1 cellular context compared by ENCODE assay signal in genomic region chr16:15398618-15399316, GRCh38.
A peak's percentile ranks its signal among the peaks of the same experiment; 100 is the strongest.
TF ChIP-seq lines count a peak whose summit lies in the region.

No MANE protein-coding gene starts in this region.

TF ChIP-seq in HepG2, 621 proteins besides CTCF, POLR2A, EP300 and RAD21 (continued from another document and continues in another):
- TF ChIP-seq ZNF512 (CRISPR knock-in tag; IDR thresholded peaks at IDR 0.05): peak; percentile 82
- TF ChIP-seq HNF1B (CRISPR knock-in tag; IDR thresholded peaks at IDR 0.05): peak; percentile 97
- no peak for TF ChIP-seq SRSF9 (IDR thresholded peaks at IDR 0.05; ENCODE audit: borderline replicate concordance, insufficient read depth, low read depth, low read length, poor library complexity, severe bottlenecking)
- TF ChIP-seq SNAI1 (CRISPR knock-in tag; IDR thresholded peaks at IDR 0.05; ENCODE audit: borderline replicate concordance): no peak; the same call in 1 of the 2 replicates
- no peak for TF ChIP-seq ZZZ3 (CRISPR knock-in tag; IDR thresholded peaks at IDR 0.05; ENCODE audit: borderline replicate concordance)
- TF ChIP-seq ATM (IDR thresholded peaks at IDR 0.05; ENCODE audit: borderline replicate concordance): no peak
- 0 out of 2 replicates have a peak, but pooled peaks have one; percentile 32 for TF ChIP-seq ZNF768 (CRISPR knock-in tag; IDR thresholded peaks at IDR 0.05)
- peak; percentile 98 for TF ChIP-seq PHF21A (CRISPR knock-in tag; IDR thresholded peaks at IDR 0.05)
- TF ChIP-seq KLF6 (CRISPR knock-in tag; IDR thresholded peaks at IDR 0.05): peak; percentile 79
- 0 out of 2 replicates have a peak, but pooled peaks have one; percentile 51 for TF ChIP-seq ZNF335 (CRISPR knock-in tag; IDR thresholded peaks at IDR 0.05)
- TF ChIP-seq IKZF1 (IDR thresholded peaks at IDR 0.05): no peak
- TF ChIP-seq FOXA1 (IDR thresholded peaks at IDR 0.05): no peak
- peak; percentile 36 for TF ChIP-seq FOXA1 (CRISPR knock-in tag; IDR thresholded peaks at IDR 0.05)
- TF ChIP-seq NR1H2 (CRISPR knock-in tag; IDR thresholded peaks at IDR 0.05; ENCODE audit: borderline replicate concordance, low read depth): peak; percentile 94
- TF ChIP-seq ZMYM3 (CRISPR knock-in tag; IDR thresholded peaks at IDR 0.05): peak; percentile 94
- TF ChIP-seq ZNF160 (CRISPR knock-in tag; IDR thresholded peaks at IDR 0.05): 0 out of 2 replicates have a peak, but pooled peaks have one; percentile 53
- TF ChIP-seq ASH2L (IDR thresholded peaks at IDR 0.05; ENCODE audit: insufficient read length, low read depth, low read length): peak; percentile 88
- no peak for TF ChIP-seq KLF15 (CRISPR knock-in tag; IDR thresholded peaks at IDR 0.05; ENCODE audit: borderline replicate concordance)
- TF ChIP-seq ELF3 (CRISPR knock-in tag; IDR thresholded peaks at IDR 0.05): peak; percentile 99
- TF ChIP-seq ZNF510 (CRISPR knock-in tag; IDR thresholded peaks at IDR 0.05; ENCODE audit: low read depth): no peak; the same call in 1 of the 2 replicates
- TF ChIP-seq ZNF33B (CRISPR knock-in tag; IDR thresholded peaks at IDR 0.05): 0 out of 2 replicates have a peak, but pooled peaks have one; percentile 5
- TF ChIP-seq MAZ (IDR thresholded peaks at IDR 0.05; ENCODE audit: borderline replicate concordance, low read depth, low read length): no peak
- 0 out of 2 replicates have a peak, but pooled peaks have one; percentile 43 for TF ChIP-seq MAZ (CRISPR knock-in tag; IDR thresholded peaks at IDR 0.05; ENCODE audit: low read depth)
- peak; percentile 76 for TF ChIP-seq KAT8 (CRISPR knock-in tag; IDR thresholded peaks at IDR 0.05)
- TF ChIP-seq ELF1 (CRISPR knock-in tag; IDR thresholded peaks at IDR 0.05): peak; percentile 84
- TF ChIP-seq ZNF432 (CRISPR knock-in tag; IDR thresholded peaks at IDR 0.05; ENCODE audit: borderline replicate concordance): no peak
- TF ChIP-seq STAG1 (CRISPR knock-in tag; IDR thresholded peaks at IDR 0.05): peak; percentile 21; the same call in 1 of the 2 replicates
- TF ChIP-seq ZNF281 (CRISPR knock-in tag; IDR thresholded peaks at IDR 0.05; ENCODE audit: borderline replicate concordance): no peak; the same call in 1 of the 2 replicates
- TF ChIP-seq ZNF343 (CRISPR knock-in tag; IDR thresholded peaks at IDR 0.05): peak; percentile 16; the same call in 1 of the 2 replicates
- peak; percentile 89 for TF ChIP-seq FOXP4 (CRISPR knock-in tag; IDR thresholded peaks at IDR 0.05)
- peak; percentile 41; the same call in 1 of the 2 replicates for TF ChIP-seq ZNF782 (CRISPR knock-in tag; IDR thresholded peaks at IDR 0.05; ENCODE audit: borderline replicate concordance)
- TF ChIP-seq KDM5A (IDR thresholded peaks at IDR 0.05; ENCODE audit: borderline replicate concordance, low read length): peak; percentile 30; the same call in 1 of the 2 replicates
- TF ChIP-seq ZNF556 (CRISPR knock-in tag; IDR thresholded peaks at IDR 0.05; ENCODE audit: borderline replicate concordance): peak; percentile 80; the same call in 1 of the 2 replicates
- peak; percentile 90 for TF ChIP-seq KDM3A (CRISPR knock-in tag; IDR thresholded peaks at IDR 0.05; ENCODE audit: low read depth)
- no peak for TF ChIP-seq ZBTB40 (IDR thresholded peaks at IDR 0.05)
- no peak; the same call in 1 of the 2 replicates for TF ChIP-seq ZBTB40 (CRISPR knock-in tag; IDR thresholded peaks at IDR 0.05)
- TF ChIP-seq CBX1 (IDR thresholded peaks at IDR 0.05; ENCODE audit: low read depth): no peak
- TF ChIP-seq HOXA3 (CRISPR knock-in tag; IDR thresholded peaks at IDR 0.05): peak; percentile 86
- TF ChIP-seq HDAC6 (IDR thresholded peaks at IDR 0.05; ENCODE audit: low read depth, low read length): no peak
- no peak; the same call in 1 of the 2 replicates for TF ChIP-seq SNAPC5 (CRISPR knock-in tag; IDR thresholded peaks at IDR 0.05; ENCODE audit: borderline replicate concordance)
- no peak for TF ChIP-seq ZNF766 (CRISPR knock-in tag; IDR thresholded peaks at IDR 0.05; ENCODE audit: borderline replicate concordance)
- no peak for TF ChIP-seq ZNF670 (CRISPR knock-in tag; IDR thresholded peaks at IDR 0.05; ENCODE audit: borderline replicate concordance)
- TF ChIP-seq SIX1 (CRISPR knock-in tag; IDR thresholded peaks at IDR 0.05; ENCODE audit: borderline replicate concordance): peak; percentile 92
- TF ChIP-seq SMC3 (IDR thresholded peaks at IDR 0.05; ENCODE audit: low read length): peak; percentile 30; the same call in 1 of the 2 replicates
- no peak for TF ChIP-seq ZNF329 (CRISPR knock-in tag; IDR thresholded peaks at IDR 0.05; ENCODE audit: low read depth)
- peak; percentile 45; the same call in 1 of the 2 replicates for TF ChIP-seq HOXD1 (CRISPR knock-in tag; IDR thresholded peaks at IDR 0.05)
- no peak for TF ChIP-seq GATA4 (IDR thresholded peaks at IDR 0.05; ENCODE audit: borderline replicate concordance, low read depth)
- peak; percentile 28 for TF ChIP-seq NFYB (CRISPR knock-in tag; IDR thresholded peaks at IDR 0.05)
- no peak for TF ChIP-seq ARNT (IDR thresholded peaks at IDR 0.05)
- peak; percentile 45; the same call in 1 of the 2 replicates for TF ChIP-seq JUNB (CRISPR knock-in tag; IDR thresholded peaks at IDR 0.05; ENCODE audit: borderline replicate concordance)
- peak; percentile 85; the same call in 1 of the 2 replicates for TF ChIP-seq NCOA1 (CRISPR knock-in tag; IDR thresholded peaks at IDR 0.05)
